Comparison of ENCODE assay signal across 23 cellular contexts in the genomic region with DNA sequence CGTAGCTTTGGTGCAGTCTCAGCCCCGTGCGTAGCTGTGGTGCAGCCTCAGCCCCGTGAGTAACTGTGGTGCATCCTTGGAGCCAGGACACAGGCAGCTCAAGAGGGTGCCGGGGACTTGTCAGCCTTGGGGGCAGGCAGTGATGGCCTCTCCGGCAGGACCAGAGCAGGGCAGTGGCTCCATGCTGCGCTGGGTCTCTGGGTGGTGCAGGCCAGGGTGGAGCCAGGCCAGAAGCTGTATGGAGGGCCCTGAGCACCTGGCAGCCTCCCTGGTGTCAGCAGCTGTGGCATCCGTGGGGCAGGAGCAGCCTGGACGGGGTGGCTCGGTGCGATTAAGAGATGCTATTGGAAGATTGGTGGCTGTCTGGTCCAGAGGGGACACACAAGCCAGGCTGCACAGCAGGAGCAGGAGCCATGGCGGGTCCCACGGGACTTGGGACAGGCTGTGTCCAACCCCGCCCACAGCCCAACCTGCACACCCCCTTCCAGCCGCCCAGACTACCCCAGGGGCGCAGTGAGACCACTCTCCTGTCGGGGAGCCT. TPM values are rescaled to one million over a fixed set of nuclear protein-coding genes. Genes with fewer than 3 reads are reported as not detected.
DNase-seq lines count a peak whose midpoint lies in the region; ATAC-seq and TF ChIP-seq lines count a peak whose summit lies in the region.
"Had no signal": no experiment of that assay in that cellular context is flagged by ENCODE, and none has a peak within 500 bp of the region (broad histone marks: within the 10 kb centered on the region; RNA-seq: fewer than 3 reads in every experiment).

No MANE protein-coding gene starts in this region.

- DNase-seq in stimulated activated naive CD8-positive, alpha-beta T cell treated with anti-CD3 and anti-CD28 coated beads, Interleukin-15, amount 100 ng/mL, for 72 hours: no peak
- DNase-seq in stimulated activated naive CD8-positive, alpha-beta T cell treated with anti-CD3 and anti-CD28 coated beads, Interleukin-15, Interleukin-2, amounts not matched to agents 100 U/mL and 50 U/mL, for 24 hours: no peak
- DNase-seq in chondrocyte (ENCODE audit: low spot score) (peak; percentile 72), posterior vena cava (ENCODE audit: low spot score) (peak; percentile 74), NCI-H82 treated with DMSO at 0.1 percent for 48 hours (lab: John Stamatoyannopoulos, UW; ENCODE audit: unreplicated experiment) (no peak)
- DNase-seq in T-helper 2 cell treated with Interferon-gamma antibody and Interleukin-4, amounts not matched to agents 5 μg/mL and 100 μg/mL, for 36 hours (ENCODE audit: low spot score): no peak
- DNase-seq: AML-193, DMS79, H7, HFFc6, IMR-90, Karpas-422, NCI-H1048, NCI-H1436, NCI-H1930, NCI-H345, NCI-H524 treated with DMSO at 0.1 percent for 48 hours, PC-3, RPMI8226 had no signal

- peak overlapping the region in 1 of 2 donors; percentile 76 for H3K27ac Mint-ChIP-seq in stimulated activated naive CD8-positive, alpha-beta T cell treated with anti-CD3 and anti-CD28 coated beads, Interleukin-15, amount 100 ng/mL, for 72 hours
- H3K27ac Mint-ChIP-seq in chondrocyte (ENCODE audit: unreplicated experiment): no peak overlapping the region
- H3K27ac Mint-ChIP-seq in T-helper 2 cell treated with Interferon-gamma antibody and Interleukin-4, amounts not matched to agents 5 μg/mL and 100 μg/mL, for 36 hours: no peak overlapping the region
- H3K27ac Mint-ChIP-seq: HFFc6 had no signal

- no peak overlapping the region for H3K4me3 Mint-ChIP-seq in stimulated activated naive CD8-positive, alpha-beta T cell treated with anti-CD3 and anti-CD28 coated beads, Interleukin-15, amount 100 ng/mL, for 72 hours
- no peak overlapping the region for H3K4me3 Mint-ChIP-seq in chondrocyte (ENCODE audit: unreplicated experiment)
- H3K4me3 Mint-ChIP-seq in T-helper 2 cell treated with Interferon-gamma antibody and Interleukin-4, amounts not matched to agents 5 μg/mL and 100 μg/mL, for 36 hours: no peak overlapping the region
- H3K4me3 Mint-ChIP-seq: HFFc6 had no signal

- peaks cover 13% of the 10 kb centered on the region for H3K36me3 Mint-ChIP-seq in chondrocyte (ENCODE audit: low read depth)
- H3K36me3 Mint-ChIP-seq in T-helper 2 cell treated with Interferon-gamma antibody and Interleukin-4, amounts not matched to agents 5 μg/mL and 100 μg/mL, for 36 hours (ENCODE audit: low read depth): peaks cover 26% of the 10 kb centered on the region

- intact Hi-C loops in posterior vena cava (cut with DNase I): no loop called here

- no peaks in the 10 kb centered on the region for H3K4me1 Mint-ChIP-seq in stimulated activated naive CD8-positive, alpha-beta T cell treated with anti-CD3 and anti-CD28 coated beads, Interleukin-15, amount 100 ng/mL, for 72 hours
- no peaks in the 10 kb centered on the region for H3K4me1 Mint-ChIP-seq in chondrocyte (ENCODE audit: low read depth)
- H3K4me1 Mint-ChIP-seq in T-helper 2 cell treated with Interferon-gamma antibody and Interleukin-4, amounts not matched to agents 5 μg/mL and 100 μg/mL, for 36 hours (ENCODE audit: low read depth): no peaks in the 10 kb centered on the region

- peak; percentile 8 for ATAC-seq in stimulated activated naive CD8-positive, alpha-beta T cell treated with anti-CD3 and anti-CD28 coated beads, Interleukin-15, amount 100 ng/mL, for 72 hours
- no peak for ATAC-seq in stimulated activated naive CD8-positive, alpha-beta T cell treated with anti-CD3 and anti-CD28 coated beads, Interleukin-15, Interleukin-2, amounts not matched to agents 100 U/mL and 50 U/mL, for 24 hours
- ATAC-seq in HG02852 (IDR thresholded peaks at IDR 0.05; ENCODE audit: unreplicated experiment): no peak
- ATAC-seq: PC-3 had no signal

- H3K9me3 Mint-ChIP-seq in stimulated activated naive CD8-positive, alpha-beta T cell treated with anti-CD3 and anti-CD28 coated beads, Interleukin-15, amount 100 ng/mL, for 72 hours: no peaks in the 10 kb centered on the region
- H3K9me3 Mint-ChIP-seq in chondrocyte (ENCODE audit: low read depth): no peaks in the 10 kb centered on the region
- no peaks in the 10 kb centered on the region for H3K9me3 Mint-ChIP-seq in T-helper 2 cell treated with Interferon-gamma antibody and Interleukin-4, amounts not matched to agents 5 μg/mL and 100 μg/mL, for 36 hours
- H3K9me3 Mint-ChIP-seq: HFFc6 had no signal

- no peaks in the 10 kb centered on the region for H3K27me3 Mint-ChIP-seq in stimulated activated naive CD8-positive, alpha-beta T cell treated with anti-CD3 and anti-CD28 coated beads, Interleukin-15, amount 100 ng/mL, for 72 hours
- H3K27me3 Mint-ChIP-seq in chondrocyte (ENCODE audit: low read depth): no peaks in the 10 kb centered on the region
- no peaks in the 10 kb centered on the region for H3K27me3 Mint-ChIP-seq in T-helper 2 cell treated with Interferon-gamma antibody and Interleukin-4, amounts not matched to agents 5 μg/mL and 100 μg/mL, for 36 hours (ENCODE audit: low read depth)

- no peak for TF ChIP-seq CTCF in chondrocyte (IDR thresholded peaks at IDR 0.05)

RNA-seq across cellular contexts. Expression of gene CDH15, which starts 28.3 kb away (rescaled TPM):
- total RNA-seq in chondrocyte (0.20 to 0.23 TPM in 2 of 3 replicates, not detected in the other), posterior vena cava (under 1 TPM in 1 of 2 donors, not detected in 1; 0.46 TPM)
- total RNA-seq: HT1080, MCF 10A, SK-MEL-5 had no signal

RNA-seq across cellular contexts. Expression of gene ACSF3, which starts 49.6 kb away (rescaled TPM):
- total RNA-seq in chondrocyte: 19.5 to 24.4 TPM (median 20.8 TPM) in 3 replicates
- total RNA-seq in posterior vena cava: 10 to 100 TPM; 19.1 to 21.4 TPM

RNA-seq across cellular contexts. Expression of gene SLC22A31, which starts 57.1 kb away (rescaled TPM):
- total RNA-seq in chondrocyte: 0.40 to 0.94 TPM in 2 of 3 replicates, not detected in the other
- total RNA-seq in posterior vena cava: 1 to 10 TPM in 1 of 2 donors, not detected in 1; 4.5 TPM
- total RNA-seq: HFFc6, HT1080, MCF 10A, SK-MEL-5 had no signal

Comparison
In these comparisons a context has a peak if more than half of its experiments do, and no peak if none do; other contexts are left out.
1. DNase-seq: peak in chondrocyte (single experiment) and posterior vena cava (single experiment); none in stimulated activated naive CD8-positive, alpha-beta T cell treated with anti-CD3 and anti-CD28 coated beads, Interleukin-15, amount 100 ng/mL, for 72 hours (0 of 2), stimulated activated naive CD8-positive, alpha-beta T cell treated with anti-CD3 and anti-CD28 coated beads, Interleukin-15, Interleukin-2, amounts not matched to agents 100 U/mL and 50 U/mL, for 24 hours (single experiment), T-helper 2 cell treated with Interferon-gamma antibody and Interleukin-4, amounts not matched to agents 5 μg/mL and 100 μg/mL, for 36 hours (single experiment) and NCI-H82 treated with DMSO at 0.1 percent for 48 hours (single experiment).